ENCODE assay signal across 20 cellular contexts in genomic region chr11:117705866-117706265, GRCh38.
A peak's percentile ranks its signal among the peaks of the same experiment; 100 is the strongest.
DNase-seq lines count a peak whose midpoint lies in the region; ATAC-seq, FAIRE-seq and TF ChIP-seq lines count a peak whose summit lies in the region.
"Had no signal": no experiment of that assay in that cellular context is flagged by ENCODE, and none has a peak within 500 bp of the region (broad histone marks: within the 10 kb centered on the region; RNA-seq: fewer than 3 reads in every experiment).

No MANE protein-coding gene starts in this region.

- H3K23ac ChIP-seq in neuronal stem cell (ENCODE audit: low read depth, low read length, poor library complexity), result no peak overlapping the region

- no peak overlapping the region for H3K4ac ChIP-seq in neuronal stem cell (ENCODE audit: low read length)

- no peak overlapping the region for H2BK12ac ChIP-seq in neuronal stem cell (ENCODE audit: low read length)

- H2BK120ac ChIP-seq in neuronal stem cell (ENCODE audit: low read depth, low read length), result no peak overlapping the region

- H3K4me3 ChIP-seq in WERI-Rb-1 (ENCODE audit: low read depth, low read length) (no peak overlapping the region), neuronal stem cell (ENCODE audit: low read length in 2 of 2) (no peak overlapping the region), foreskin fibroblast (ENCODE audit: low read depth in 1 of 2, low read length in 2 of 2) (no peak overlapping the region)
- H3K4me3 ChIP-seq: SJCRH30 had no signal

- TF ChIP-seq CTCF in WERI-Rb-1 (IDR thresholded peaks at IDR 0.05; ENCODE audit: low read depth, low read length) (no peak), foreskin fibroblast (IDR thresholded peaks at IDR 0.05; ENCODE audit: low read depth, low read length) (no peak), omental fat pad (IDR thresholded peaks at IDR 0.05) (no peak)

- no peak overlapping the region for H2AFZ ChIP-seq in neuronal stem cell (ENCODE audit: low read length)

- no peaks in the 10 kb centered on the region for H3K79me1 ChIP-seq in neuronal stem cell (ENCODE audit: low read depth, low read length)

- H3K36me3 ChIP-seq in WERI-Rb-1 (no peaks in the 10 kb centered on the region), neuronal stem cell (replicated peaks in 1 of 2; ENCODE audit: control insufficient read depth in 2 of 2, insufficient read depth in 2 of 2, low read length in 2 of 2) (no peaks in the 10 kb centered on the region)
- H3K36me3 ChIP-seq: SJCRH30 had no signal

- no peak overlapping the region for H2BK5ac ChIP-seq in neuronal stem cell (ENCODE audit: low read length)

- no CpG with 5 or more reads among the region's 6 CpGs for WGBS in neuronal stem cell (ENCODE audit: extremely low coverage in 2 of 2, insufficient read length in 2 of 2, insufficient replicate concordance in 1 of 2), 2 donors

- no peak overlapping the region for H3K18ac ChIP-seq in neuronal stem cell (ENCODE audit: low read length)

- H3K14ac ChIP-seq in neuronal stem cell (ENCODE audit: low read length), result no peak overlapping the region

- H3K27ac ChIP-seq in WERI-Rb-1 (no peak overlapping the region; the same call in 1 of the 2 replicates), neuronal stem cell (replicated peaks; ENCODE audit: low read length) (no peak overlapping the region)
- H3K27ac ChIP-seq: C4-2B, SJCRH30 had no signal

- H3K27me3 ChIP-seq in WERI-Rb-1 (ENCODE audit: insufficient read depth, low read depth, severe bottlenecking) (peaks cover 12% of the 10 kb centered on the region), neuronal stem cell (ENCODE audit: control insufficient read depth in 3 of 3, insufficient read depth in 3 of 3, low read depth in 1 of 3, low read length in 3 of 3) (peaks cover 0 to 60% (median 0%) of the 10 kb centered on the region in 3 experiments)
- H3K27me3 ChIP-seq: SJCRH30 had no signal

- H3K4me1 ChIP-seq in neuronal stem cell (ENCODE audit: control insufficient read depth in 2 of 2, insufficient read depth in 1 of 2, low read depth in 1 of 2, low read length in 2 of 2), result peaks cover 0 to 33% of the 10 kb centered on the region in 2 donors
- H3K4me1 ChIP-seq: SJCRH30 had no signal

- no peak overlapping the region for H2AK5ac ChIP-seq in neuronal stem cell (ENCODE audit: low read depth, low read length)

- H2BK15ac ChIP-seq in neuronal stem cell (ENCODE audit: low read length), result no peak overlapping the region

- H4K91ac ChIP-seq in neuronal stem cell (ENCODE audit: low read depth, low read length, poor library complexity), result no peak overlapping the region

- peak; percentile 71 for DNase-seq in NCI-H1092 treated with DMSO at 0.1 percent for 48 hours (lab: John Stamatoyannopoulos, UW)
- DNase-seq in NCI-H524 treated with DMSO at 0.1 percent for 48 hours (lab: John Stamatoyannopoulos, UW), result peak; percentile 16
- DNase-seq in WERI-Rb-1, result peak; percentile 57
- no peak for DNase-seq in neuronal stem cell (ENCODE audit: low spot score)
- DNase-seq in HTR-8/SVneo (ENCODE audit: insufficient read length, low spot score), result no peak
- no peak for DNase-seq in activated CD4-positive, alpha-beta T cell treated with anti-CD3 and anti-CD28 coated beads, Interleukin-2, amount 50 U/mL, for 4 hours
- no peak for DNase-seq in foreskin fibroblast
- no peak for DNase-seq in omental fat pad (ENCODE audit: low spot score)
- DNase-seq: ACHN, AML-193, DMS79 treated with DMSO at 0.1 percent for 48 hours, KG1, MV-4-11, NCI-H1436 treated with DMSO at 0.1 percent for 48 hours, NCI-H2081, NCI-H345, NCI-H774, SJCRH30 had no signal

- H4K8ac ChIP-seq in neuronal stem cell (ENCODE audit: low read depth, low read length), result no peak overlapping the region

- no peak for ATAC-seq in omental fat pad (ENCODE audit: low FRiP score)

- H3K9me3 ChIP-seq in WERI-Rb-1 (ENCODE audit: severe bottlenecking) (no peaks in the 10 kb centered on the region), neuronal stem cell (replicated peaks in 1 of 2; ENCODE audit: control insufficient read depth in 2 of 2, insufficient read depth in 1 of 2, low read depth in 1 of 2, low read length in 2 of 2) (peaks cover 0 to 2% of the 10 kb centered on the region in 2 donors)
- H3K9me3 ChIP-seq: SJCRH30 had no signal

- H3K4me2 ChIP-seq in neuronal stem cell (ENCODE audit: insufficient read depth, low read length, poor library complexity, severe bottlenecking), result peak overlapping the region; percentile 20

- no peak for FAIRE-seq in HTR-8/SVneo (lab: Jason Lieb, UNC)
- FAIRE-seq: H54 had no signal

- no peak overlapping the region for H3K9ac ChIP-seq in neuronal stem cell (ENCODE audit: low read depth, low read length, poor library complexity)

Comparison
In these comparisons a context has a peak if more than half of its experiments do, and no peak if none do; other contexts are left out.
1. DNase-seq: peak in NCI-H1092 treated with DMSO at 0.1 percent for 48 hours (single experiment), NCI-H524 treated with DMSO at 0.1 percent for 48 hours (single experiment) and WERI-Rb-1 (single experiment); none in neuronal stem cell (single experiment), HTR-8/SVneo (single experiment), activated CD4-positive, alpha-beta T cell treated with anti-CD3 and anti-CD28 coated beads, Interleukin-2, amount 50 U/mL, for 4 hours (0 of 2), foreskin fibroblast (0 of 2) and omental fat pad (single experiment).